ENCODE assay signal across 8 cellular contexts in genomic region chr19:39971380-39971841, GRCh38. TPM values are rescaled to one million over a fixed set of nuclear protein-coding genes. Genes with fewer than 3 reads are reported as not detected.
DNase-seq lines count a peak whose midpoint lies in the region; TF ChIP-seq lines count a peak whose summit lies in the region.

No MANE protein-coding gene starts in this region.

- no peak for DNase-seq in Calu3
- DNase-seq in LNCaP clone FGC (ENCODE audit: low read depth): no peak
- no peak for DNase-seq in kidney tubule cell (ENCODE audit: low spot score)
- DNase-seq in DMS153 (lab: John Stamatoyannopoulos, UW): no peak
- no peak for DNase-seq in NCI-H748 (lab: John Stamatoyannopoulos, UW; ENCODE audit: unreplicated experiment)
- no peak for DNase-seq in GM19240 (ENCODE audit: insufficient read length, low spot score)

- no TSS peak for BruUV-seq in Calu3 (replicated peaks; lab: Mats Ljungman, UMichigan)

- peak overlapping the region; percentile 71 for H3K4me3 ChIP-seq in LNCaP clone FGC (ENCODE audit: low read depth, low read length)
- H3K4me3 ChIP-seq in mucosa of rectum (ENCODE audit: low read length in 2 of 2): peak overlapping the region; percentile 91 to 92

- no peaks in the 10 kb centered on the region for H3K27me3 Mint-ChIP-seq in Calu3 (ENCODE audit: unreplicated experiment)

- peaks cover 20 to 26% of the 10 kb centered on the region in 2 donors for H3K36me3 ChIP-seq in mucosa of rectum (ENCODE audit: control insufficient read depth in 2 of 2, insufficient read depth in 2 of 2, low read length in 2 of 2)

- peaks cover 70% of the 10 kb centered on the region for H3K36me3 Mint-ChIP-seq in Calu3 (ENCODE audit: insufficient read depth, unreplicated experiment)

- peak overlapping the region; percentile 99 for H3K4me3 Mint-ChIP-seq in Calu3 (ENCODE audit: low read depth, unreplicated experiment)

- peaks cover 0 to 21% of the 10 kb centered on the region in 2 donors for H3K4me1 ChIP-seq in mucosa of rectum (ENCODE audit: control insufficient read depth in 2 of 2, insufficient read depth in 2 of 2, low read length in 2 of 2)

- H3K4me1 Mint-ChIP-seq in Calu3 (ENCODE audit: low read depth, unreplicated experiment): peaks cover 39% of the 10 kb centered on the region

- H3K27ac ChIP-seq in cingulate gyrus (ENCODE audit: low read depth, low read length): peak overlapping the region; percentile 77
- peak overlapping the region; percentile 58 to 67 for H3K27ac ChIP-seq in mucosa of rectum (ENCODE audit: low read depth in 2 of 2, low read length in 2 of 2)

- peak overlapping the region; percentile 87 for H3K27ac Mint-ChIP-seq in Calu3 (ENCODE audit: unreplicated experiment)

- H3K9me3 ChIP-seq in mucosa of rectum (ENCODE audit: control insufficient read depth in 2 of 2, low read length in 2 of 2): no peaks in the 10 kb centered on the region

- no peak for TF ChIP-seq CTCF in Calu3 (IDR thresholded peaks at IDR 0.05; ENCODE audit: unreplicated experiment)
- TF ChIP-seq CTCF in LNCaP clone FGC (IDR thresholded peaks at IDR 0.05; ENCODE audit: control insufficient read depth, extremely low read depth, insufficient read depth): no peak

- CTCF ChIA-PET in Calu3 (lab: Charles Lee): interaction anchor here (0.7 to 2.5 kb wide), 17 partner anchors 10 to 1173 kb away, joined by 3 to 34 read pairs (median 11); partner anchors contain the start of genes DYRK1B, FBL, ZNF546 and ZNF780A

- peaks cover 6% of the 10 kb centered on the region for H3K9me3 Mint-ChIP-seq in Calu3 (ENCODE audit: low read depth, unreplicated experiment)

- intact Hi-C loops in Calu3 (cut with micrococcal nuclease; ENCODE audit: unreplicated experiment): loop anchor here (2.0 to 5.0 kb wide), 3 partner anchors 59 to 179 kb away; no protein-coding TSS in a partner anchor

- H3K9ac ChIP-seq in mucosa of rectum (ENCODE audit: low read depth in 1 of 2, low read length in 2 of 2): peak overlapping the region; percentile 86 to 96

- H3K27me3 ChIP-seq in mucosa of rectum (ENCODE audit: control insufficient read depth in 2 of 2, insufficient read depth in 2 of 2, low read length in 2 of 2): no peaks in the 10 kb centered on the region

RNA-seq across cellular contexts. Expression of gene PSMC4, which starts 0.4 kb away (rescaled TPM):
- total RNA-seq in Calu3 (2022): 300 and 316 TPM in 2 replicates

RNA-seq across cellular contexts. Expression of gene ZNF546, which starts 25.4 kb away (rescaled TPM):
- total RNA-seq in Calu3 (2022): 4.7 and 5.7 TPM in 2 replicates

RNA-seq across cellular contexts. Expression of gene FCGBP, which starts 37.0 kb away (rescaled TPM):
- 3.7 and 5.3 TPM in 2 replicates for total RNA-seq in Calu3 (2022)
